ENCODE assay signal across 13 cellular contexts in genomic region chr3:30597131-30597768, GRCh38. TPM values are rescaled to one million over a fixed set of nuclear protein-coding genes. Genes with fewer than 3 reads are reported as not detected.
DNase-seq lines count a peak whose midpoint lies in the region; ATAC-seq, FAIRE-seq and TF ChIP-seq lines count a peak whose summit lies in the region.
"Had no signal": no experiment of that assay in that cellular context is flagged by ENCODE, and none has a peak within 500 bp of the region (broad histone marks: within the 10 kb centered on the region; RNA-seq: fewer than 3 reads in every experiment).

No MANE protein-coding gene starts in this region.

- POLR2A ChIA-PET in HepG2 (lab: Yijun Ruan, JAX), result interaction anchor here (0.6 to 3.1 kb wide), 9 partner anchors 10 to 369 kb away, joined by 3 to 42 read pairs (median 4); partner anchors contain the start of gene TGFBR2
- POLR2A ChIA-PET in naive thymus-derived CD8-positive, alpha-beta T cell (lab: Charles Lee), result no interaction called here

- H4K20me1 ChIP-seq in HepG2 (ENCODE audit: insufficient read depth, low read length), result no peaks in the 10 kb centered on the region

- no peak for FAIRE-seq in bronchial epithelial cell (lab: Jason Lieb, UNC)
- FAIRE-seq in HepG2 (lab: Jason Lieb, UNC), result peak; percentile 73

- TF ChIP-seq EP300 in HepG2 (IDR thresholded peaks at IDR 0.05; ENCODE audit: low read depth in 2 of 2, low read length in 2 of 2) (peak; percentile 94 to 100), HepG2 (CRISPR knock-in tag; IDR thresholded peaks at IDR 0.05; ENCODE audit: borderline replicate concordance) (peak; percentile 100)

- CTCF ChIA-PET in HepG2 (lab: Yijun Ruan, JAX; ENCODE audit: low intra/inter-chr PET ratio, low total read pairs), result no interaction called here
- CTCF ChIA-PET in activated CD8-positive, alpha-beta memory T cell treated with anti-CD3 and anti-CD28 coated beads, Interleukin-2, amount 10 ng/mL, durations not matched to agents 7 days and 5 days (lab: Charles Lee), result no interaction called here

- no peak for ATAC-seq in natural killer cell treated with Interleukin-12 subunit alpha and Interleukin-12 subunit beta and Interleukin-15 and Interleukin-18, amount 100 ng/mL, for 72 hours
- ATAC-seq in natural killer cell, result no peak
- peak; percentile 97 for ATAC-seq in HepG2
- no peak for ATAC-seq in GM18873 (IDR thresholded peaks at IDR 0.05; ENCODE audit: low FRiP score, unreplicated experiment)
- no peak for ATAC-seq in naive thymus-derived CD8-positive, alpha-beta T cell
- ATAC-seq in activated CD8-positive, alpha-beta memory T cell treated with anti-CD3 and anti-CD28 coated beads, Interleukin-2, amount 10 ng/mL, durations not matched to agents 7 days and 5 days, result no peak

- in situ Hi-C loops in HepG2 (cut with HindIII; ENCODE audit: extremely low pct_ligation_motif_present, low pct_unique_long_range_greater_than_20kb), result no loop called here

- H3K4me1 ChIP-seq in HepG2 (ENCODE audit: insufficient read depth, low read length), result peaks cover 74% of the 10 kb centered on the region

- BruUV-seq in HepG2 (replicated peaks; lab: Mats Ljungman, UMichigan), result no TSS peak

- H3K4me3 ChIP-seq in bronchial epithelial cell (ENCODE audit: low read depth, low read length) (no peak overlapping the region), HepG2 (replicated peaks in 1 of 3; ENCODE audit: insufficient read depth in 1 of 3, low read depth in 2 of 3, low read length in 3 of 3) (no peak overlapping the region; a peak in 1 of 6 replicates)
- H3K4me3 ChIP-seq: coronary artery, spleen had no signal

- H3K4me1 Mint-ChIP-seq in natural killer cell treated with Interleukin-12 subunit alpha and Interleukin-12 subunit beta and Interleukin-15 and Interleukin-18, amount 100 ng/mL, for 72 hours (ENCODE audit: low read depth in 2 of 2), result peaks cover 7 to 15% of the 10 kb centered on the region in 2 donors
- H3K4me1 Mint-ChIP-seq in natural killer cell, result peaks cover 0 to 6% of the 10 kb centered on the region in 2 donors
- H3K4me1 Mint-ChIP-seq in naive thymus-derived CD8-positive, alpha-beta T cell, result peaks cover 7 to 45% (median 41%) of the 10 kb centered on the region in 4 donors
- H3K4me1 Mint-ChIP-seq in activated CD8-positive, alpha-beta memory T cell treated with anti-CD3 and anti-CD28 coated beads, Interleukin-2, amount 10 ng/mL, durations not matched to agents 7 days and 5 days, result peaks cover 21% of the 10 kb centered on the region

- WGBS in HepG2 (ENCODE audit: low lambda C conversion rate), result 0% methylated on average over 1 of the region's 1 CpG

- H3K36me3 Mint-ChIP-seq in natural killer cell treated with Interleukin-12 subunit alpha and Interleukin-12 subunit beta and Interleukin-15 and Interleukin-18, amount 100 ng/mL, for 72 hours, result no peaks in the 10 kb centered on the region
- peaks cover 8% of the 10 kb centered on the region for H3K36me3 Mint-ChIP-seq in natural killer cell
- peaks cover 0 to 7% (median 4%) of the 10 kb centered on the region in 3 donors for H3K36me3 Mint-ChIP-seq in naive thymus-derived CD8-positive, alpha-beta T cell
- H3K36me3 Mint-ChIP-seq in activated CD8-positive, alpha-beta memory T cell treated with anti-CD3 and anti-CD28 coated beads, Interleukin-2, amount 10 ng/mL, durations not matched to agents 7 days and 5 days, result peaks cover 5% of the 10 kb centered on the region
- H3K36me3 Mint-ChIP-seq: CD14-positive monocyte had no signal

- no peaks in the 10 kb centered on the region for H3K9me3 ChIP-seq in HepG2 (ENCODE audit: low read length)

- no peak for TF ChIP-seq POLR2A in HepG2 (IDR thresholded peaks at IDR 0.05; ENCODE audit: insufficient read depth in 1 of 2, low read depth in 2 of 2, low read length in 2 of 2)

- H3K9me3 Mint-ChIP-seq in natural killer cell treated with Interleukin-12 subunit alpha and Interleukin-12 subunit beta and Interleukin-15 and Interleukin-18, amount 100 ng/mL, for 72 hours, result no peaks in the 10 kb centered on the region
- H3K9me3 Mint-ChIP-seq in natural killer cell, result no peaks in the 10 kb centered on the region
- peaks cover 0 to 22% (median 4%) of the 10 kb centered on the region in 9 donors for H3K9me3 Mint-ChIP-seq in naive thymus-derived CD8-positive, alpha-beta T cell
- H3K9me3 Mint-ChIP-seq in activated CD8-positive, alpha-beta memory T cell treated with anti-CD3 and anti-CD28 coated beads, Interleukin-2, amount 10 ng/mL, durations not matched to agents 7 days and 5 days (ENCODE audit: low read depth), result peaks cover 3% of the 10 kb centered on the region
- H3K9me3 Mint-ChIP-seq: activated B cell treated with CpG ODN at 0.5 μM for 24 hours had no signal

- DNase-seq in natural killer cell treated with Interleukin-12 subunit alpha and Interleukin-12 subunit beta and Interleukin-15 and Interleukin-18, amount 100 ng/mL, for 72 hours (ENCODE audit: low spot score), result no peak
- DNase-seq in natural killer cell (no peak), bronchial epithelial cell (ENCODE audit: low read depth) (peak; percentile 99), HepG2 (ENCODE audit: low spot score) (peak; percentile 99), NCI-H1048 (lab: John Stamatoyannopoulos, UW) (no peak)
- no peak for DNase-seq in naive thymus-derived CD8-positive, alpha-beta T cell
- no peak for DNase-seq in activated CD8-positive, alpha-beta memory T cell treated with anti-CD3 and anti-CD28 coated beads, Interleukin-2, amount 10 ng/mL, durations not matched to agents 7 days and 5 days
- DNase-seq: activated B cell treated with CpG ODN at 0.5 μM for 24 hours, spleen had no signal

- intact Hi-C loops in natural killer cell (cut with micrococcal nuclease), result no loop called here
- intact Hi-C loops in HepG2 (cut with micrococcal nuclease; ENCODE audit: unreplicated experiment), result loop anchor here (1.0 to 2.0 kb wide), 4 partner anchors 9 to 338 kb away; partner anchors contain the start of gene TGFBR2

- H3K27ac ChIP-seq in HepG2 (ENCODE audit: extremely low read length, insufficient read depth, low read length), result peak overlapping the region; percentile 98
- H3K27ac ChIP-seq: coronary artery, KMS-11, spleen had no signal

- H3K4me3 Mint-ChIP-seq in natural killer cell treated with Interleukin-12 subunit alpha and Interleukin-12 subunit beta and Interleukin-15 and Interleukin-18, amount 100 ng/mL, for 72 hours, result peak overlapping the region; percentile 11
- no peak overlapping the region for H3K4me3 Mint-ChIP-seq in natural killer cell
- H3K4me3 Mint-ChIP-seq in naive thymus-derived CD8-positive, alpha-beta T cell, result no peak overlapping the region
- H3K4me3 Mint-ChIP-seq in activated CD8-positive, alpha-beta memory T cell treated with anti-CD3 and anti-CD28 coated beads, Interleukin-2, amount 10 ng/mL, durations not matched to agents 7 days and 5 days, result no peak overlapping the region
- H3K4me3 Mint-ChIP-seq: activated B cell treated with CpG ODN at 0.5 μM for 24 hours, CD14-positive monocyte had no signal

- no peak for TF ChIP-seq RAD21 in HepG2 (CRISPR knock-in tag; IDR thresholded peaks at IDR 0.05)

- H3K27me3 ChIP-seq in bronchial epithelial cell (ENCODE audit: control insufficient read depth, insufficient read depth, low read length) (no peaks in the 10 kb centered on the region), HepG2 (ENCODE audit: control insufficient read depth in 1 of 2, insufficient read depth in 2 of 2, low read length in 2 of 2) (no peaks in the 10 kb centered on the region)
- H3K27me3 ChIP-seq: spleen had no signal

- H3K27me3 Mint-ChIP-seq in natural killer cell treated with Interleukin-12 subunit alpha and Interleukin-12 subunit beta and Interleukin-15 and Interleukin-18, amount 100 ng/mL, for 72 hours, result peaks cover 0 to 3% of the 10 kb centered on the region in 2 donors
- H3K27me3 Mint-ChIP-seq in natural killer cell (ENCODE audit: low read depth in 2 of 2), result peaks cover 6 to 8% of the 10 kb centered on the region in 2 donors
- H3K27me3 Mint-ChIP-seq in naive thymus-derived CD8-positive, alpha-beta T cell, result no peaks in the 10 kb centered on the region
- no peaks in the 10 kb centered on the region for H3K27me3 Mint-ChIP-seq in activated CD8-positive, alpha-beta memory T cell treated with anti-CD3 and anti-CD28 coated beads, Interleukin-2, amount 10 ng/mL, durations not matched to agents 7 days and 5 days
- H3K27me3 Mint-ChIP-seq: activated B cell treated with CpG ODN at 0.5 μM for 24 hours had no signal

- H3K27ac Mint-ChIP-seq in natural killer cell treated with Interleukin-12 subunit alpha and Interleukin-12 subunit beta and Interleukin-15 and Interleukin-18, amount 100 ng/mL, for 72 hours, result no peak overlapping the region
- no peak overlapping the region for H3K27ac Mint-ChIP-seq in natural killer cell
- H3K27ac Mint-ChIP-seq in naive thymus-derived CD8-positive, alpha-beta T cell, result peak overlapping the region in 4 of 10 donors; percentile 10 to 63 (median 42)
- H3K27ac Mint-ChIP-seq in activated CD8-positive, alpha-beta memory T cell treated with anti-CD3 and anti-CD28 coated beads, Interleukin-2, amount 10 ng/mL, durations not matched to agents 7 days and 5 days, result no peak overlapping the region
- H3K27ac Mint-ChIP-seq: activated B cell treated with CpG ODN at 0.5 μM for 24 hours had no signal

- TF ChIP-seq CTCF in natural killer cell (IDR thresholded peaks at IDR 0.05) (no peak), bronchial epithelial cell (IDR thresholded peaks at IDR 0.05; ENCODE audit: insufficient read depth, low read length, severe bottlenecking) (no peak), HepG2 (CRISPR knock-in tag; IDR thresholded peaks at IDR 0.05) (no peak)

- peak overlapping the region; percentile 69 for H3K9ac ChIP-seq in HepG2 (ENCODE audit: insufficient read depth, low read depth, low read length)
- H3K9ac ChIP-seq: KMS-11 had no signal

- H3K36me3 ChIP-seq in bronchial epithelial cell (ENCODE audit: control insufficient read depth, insufficient read depth, low read length), result no peaks in the 10 kb centered on the region
- H3K36me3 ChIP-seq in HepG2 (replicated peaks in 1 of 2; ENCODE audit: control insufficient read depth in 1 of 2, insufficient read depth in 2 of 2, low read length in 2 of 2), result no peaks in the 10 kb centered on the region
- H3K36me3 ChIP-seq: spleen had no signal

- peak overlapping the region; percentile 51 for H3K4me2 ChIP-seq in HepG2 (ENCODE audit: low read depth, low read length)
- H3K4me2 ChIP-seq: KMS-11 had no signal

- peaks cover 26% of the 10 kb centered on the region for H3K79me2 ChIP-seq in HepG2 (ENCODE audit: insufficient read depth, low read length)

- no peak overlapping the region for H2AFZ ChIP-seq in HepG2 (ENCODE audit: low read length)

RNA-seq across cellular contexts. Expression of gene TGFBR2, which starts 9.2 kb away (rescaled TPM):
- 10 to 100 TPM; 37.3 to 38.6 TPM for total RNA-seq in natural killer cell treated with Interleukin-12 subunit alpha and Interleukin-12 subunit beta and Interleukin-15 and Interleukin-18, amount 100 ng/mL, for 72 hours
- 100 to 1,000 TPM in 1 of 3 donors, 10 to 100 TPM in 2; 70.4 to 113 (median 99.3) TPM for total RNA-seq in natural killer cell
- 16.0 and 25.5 TPM in 2 replicates for total RNA-seq in bronchial epithelial cell
- total RNA-seq in HepG2 (2016; rRNA removed; fragmentation: Illumina TruSeq; extraction: Trizol), result 68.1 and 82.2 TPM in 2 replicates
- 25.9 and 27.4 TPM in 2 replicates for total RNA-seq in HepG2 (2016; cell fraction: cytosol; rRNA removed; fragmentation: Illumina TruSeq; extraction: Trizol; ENCODE audit: low read depth)
- total RNA-seq in HepG2 (2016; cell fraction: insoluble cytoplasmic fraction; rRNA removed; fragmentation: Illumina TruSeq; extraction: Trizol), result 66.0 and 82.3 TPM in 2 replicates
- total RNA-seq in HepG2 (2016; cell fraction: membrane; rRNA removed; fragmentation: Illumina TruSeq; extraction: Trizol), result 67.6 and 68.8 TPM in 2 replicates
- 134 and 135 TPM in 2 replicates for total RNA-seq in HepG2 (2016; cell fraction: nucleus; rRNA removed; fragmentation: Illumina TruSeq; extraction: Trizol)
- polyA plus RNA-seq in HepG2 (2011; rRNA removed), result 187 and 204 TPM in 2 replicates
- polyA plus RNA-seq in HepG2 (2011; cell fraction: cytosol; rRNA removed), result 141 and 194 TPM in 2 replicates
- polyA plus RNA-seq in HepG2 (2011; cell fraction: nucleus; rRNA removed), result 105 and 123 TPM in 2 replicates
- 125 and 162 TPM in 2 replicates for polyA plus RNA-seq in HepG2 (2012)
- 8.6 and 9.7 TPM in 2 replicates for polyA plus RNA-seq in HepG2 (2016; cell fraction: cytosol; fragmentation: Illumina TruSeq; extraction: Trizol; ENCODE audit: low read depth)
- polyA plus RNA-seq in HepG2 (2016; cell fraction: insoluble cytoplasmic fraction; fragmentation: Illumina TruSeq; extraction: Trizol; ENCODE audit: low read depth), result 68.0 and 70.0 TPM in 2 replicates
- 38.2 and 38.9 TPM in 2 replicates for polyA plus RNA-seq in HepG2 (2016; cell fraction: membrane; fragmentation: Illumina TruSeq; extraction: Trizol; ENCODE audit: low read depth)
- 134 and 138 TPM in 2 replicates for polyA plus RNA-seq in HepG2 (2016; cell fraction: nucleus; fragmentation: Illumina TruSeq; extraction: Trizol; ENCODE audit: insufficient read depth, low read depth)
- 24.1 and 399 TPM in 2 replicates for polyA minus RNA-seq in HepG2 (2011; rRNA and poly(A)+ RNA removed; ENCODE audit: low replicate concordance)
- 188 and 237 TPM in 2 replicates for polyA minus RNA-seq in HepG2 (2011; cell fraction: cytosol; rRNA and poly(A)+ RNA removed)
- polyA minus RNA-seq in HepG2 (2011; cell fraction: nucleus; rRNA and poly(A)+ RNA removed), result 353 and 432 TPM in 2 replicates
- total RNA-seq in naive thymus-derived CD8-positive, alpha-beta T cell, result 100 to 1,000 TPM; 260 to 268 TPM
- polyA plus RNA-seq in naive thymus-derived CD8-positive, alpha-beta T cell, result 100 to 1,000 TPM; 128 to 226 (median 131) TPM
- 10 to 100 TPM; 47.3 to 50.5 TPM for total RNA-seq in activated CD8-positive, alpha-beta memory T cell treated with anti-CD3 and anti-CD28 coated beads, Interleukin-2, amount 10 ng/mL, durations not matched to agents 7 days and 5 days

Comparison
In these comparisons a context has a peak if more than half of its experiments do, and no peak if none do; other contexts are left out.
1. DNase-seq: peak in bronchial epithelial cell (single experiment) and HepG2 (single experiment); none in natural killer cell treated with Interleukin-12 subunit alpha and Interleukin-12 subunit beta and Interleukin-15 and Interleukin-18, amount 100 ng/mL, for 72 hours (single experiment), natural killer cell (single experiment), NCI-H1048 (single experiment), naive thymus-derived CD8-positive, alpha-beta T cell (0 of 10) and activated CD8-positive, alpha-beta memory T cell treated with anti-CD3 and anti-CD28 coated beads, Interleukin-2, amount 10 ng/mL, durations not matched to agents 7 days and 5 days (single experiment).